ENCODE assay signal across 8 cellular contexts in the genomic region with DNA sequence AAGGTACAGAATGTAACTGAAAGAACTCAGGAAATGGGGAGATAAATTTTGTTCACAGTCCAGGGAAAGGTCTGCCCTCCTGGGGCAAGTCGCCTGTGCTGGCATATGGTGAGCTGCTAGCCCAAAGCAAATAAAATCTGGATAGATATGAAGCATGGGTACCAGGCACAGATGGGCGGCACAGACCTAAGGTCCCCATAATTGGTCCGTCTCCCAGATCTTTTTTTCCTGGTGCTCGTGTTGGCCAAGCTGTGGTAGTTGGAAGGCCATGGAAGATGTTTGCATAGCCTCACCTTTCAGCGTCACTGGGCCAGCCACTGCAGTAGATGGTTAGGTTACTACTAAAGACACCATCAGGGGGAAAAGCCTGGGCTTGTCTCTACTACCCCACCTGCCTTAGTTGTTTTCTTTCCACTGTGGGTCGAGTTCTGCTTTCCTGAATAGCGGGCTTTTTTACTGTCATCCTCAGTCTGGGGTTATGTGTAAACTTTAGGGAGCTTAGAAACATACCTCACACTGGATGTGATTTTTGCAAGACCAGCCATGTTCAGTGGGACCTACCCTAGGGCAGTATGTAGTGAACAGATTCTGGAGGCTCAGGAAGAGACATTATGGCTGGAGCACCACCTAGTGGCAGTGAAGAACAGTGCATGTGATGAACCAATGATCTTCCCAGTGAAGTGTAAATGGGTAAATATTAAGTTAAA. TPM values are rescaled to one million over a fixed set of nuclear protein-coding genes. Genes with fewer than 3 reads are reported as not detected.
DNase-seq lines count a peak whose midpoint lies in the region; ATAC-seq and TF ChIP-seq lines count a peak whose summit lies in the region.

No MANE protein-coding gene starts in this region.

- peak; percentile 59 for ATAC-seq in GM18861 (IDR thresholded peaks at IDR 0.05; ENCODE audit: unreplicated experiment)
- ATAC-seq in HG03159 (IDR thresholded peaks at IDR 0.05; ENCODE audit: unreplicated experiment), result peak; percentile 61

- peak; percentile 55 for DNase-seq in AG09319 (ENCODE audit: extremely low read depth, low read depth)
- peak; percentile 24 for DNase-seq in NCI-H345 treated with DMSO at 0.1 percent for 48 hours (lab: John Stamatoyannopoulos, UW; ENCODE audit: unreplicated experiment)
- DNase-seq in activated CD4-positive, alpha-beta T cell treated with anti-CD3 and anti-CD28 coated beads for 4 hours, result peak; percentile 61 to 71
- DNase-seq in choroid plexus epithelial cell (ENCODE audit: low read depth), result peak; percentile 89
- peak; percentile 74 for DNase-seq in stimulated activated CD8-positive, alpha-beta memory T cell treated with anti-CD3 and anti-CD28 coated beads, Interleukin-4, amount 100 ng/mL, for 48 hours

- TF ChIP-seq RAD21 in liver (IDR thresholded peaks at IDR 0.05), result peak; percentile 98 to 99

- no peaks in the 10 kb centered on the region for H3K9me3 ChIP-seq in liver (ENCODE audit: control insufficient read depth in 4 of 4, low read length in 3 of 4)

- no peak overlapping the region for H3K9ac ChIP-seq in liver (ENCODE audit: low read depth in 1 of 2, low read length in 2 of 2)

- H3K4me3 ChIP-seq in choroid plexus epithelial cell (ENCODE audit: low read depth, low read length) (no peak overlapping the region), liver (ENCODE audit: low read depth in 1 of 3, low read length in 3 of 3) (peak overlapping the region; percentile 29 to 44 (median 37))

- peak; percentile 92 for TF ChIP-seq CTCF in AG09319 (IDR thresholded peaks at IDR 0.05; ENCODE audit: low read depth, low read length)
- peak; percentile 93 for TF ChIP-seq CTCF in choroid plexus epithelial cell (conservative IDR thresholded peaks at IDR 0.05; ENCODE audit: low read depth, low read length)
- peak; percentile 96 for TF ChIP-seq CTCF in liver (IDR thresholded peaks at IDR 0.05; ENCODE audit: low read depth, low read length, missing input control)

- no peaks in the 10 kb centered on the region for H3K36me3 ChIP-seq in liver (ENCODE audit: control insufficient read depth in 4 of 4, insufficient read depth in 3 of 4, low read depth in 1 of 4, low read length in 3 of 4)

- peak overlapping the region; percentile 4 to 87 for H3K27ac ChIP-seq in liver (ENCODE audit: low read depth in 1 of 2, low read length in 2 of 2)

- WGBS in liver, result 54% methylated on average over 7 of the region's 7 CpGs

- peaks cover 7 to 53% (median 34%) of the 10 kb centered on the region in 4 donors for H3K4me1 ChIP-seq in liver (ENCODE audit: control insufficient read depth in 4 of 4, insufficient read depth in 4 of 4, low read length in 3 of 4)

- H3K27me3 ChIP-seq in liver (ENCODE audit: control insufficient read depth in 4 of 4, insufficient read depth in 4 of 4, low read length in 3 of 4), result no peaks in the 10 kb centered on the region

TF ChIP-seq in liver, 16 proteins besides CTCF, POLR2A, EP300 and RAD21:
- peak; percentile 63 for TF ChIP-seq YY1 (IDR thresholded peaks at IDR 0.05)
- no peak for TF ChIP-seq EGR1 (IDR thresholded peaks at IDR 0.05; ENCODE audit: low read depth in 2 of 2)
- peak in 1 of 2 donors; percentile 45 for TF ChIP-seq HNF4A (conservative IDR thresholded peaks at IDR 0.05)
- TF ChIP-seq, protein P1, sequence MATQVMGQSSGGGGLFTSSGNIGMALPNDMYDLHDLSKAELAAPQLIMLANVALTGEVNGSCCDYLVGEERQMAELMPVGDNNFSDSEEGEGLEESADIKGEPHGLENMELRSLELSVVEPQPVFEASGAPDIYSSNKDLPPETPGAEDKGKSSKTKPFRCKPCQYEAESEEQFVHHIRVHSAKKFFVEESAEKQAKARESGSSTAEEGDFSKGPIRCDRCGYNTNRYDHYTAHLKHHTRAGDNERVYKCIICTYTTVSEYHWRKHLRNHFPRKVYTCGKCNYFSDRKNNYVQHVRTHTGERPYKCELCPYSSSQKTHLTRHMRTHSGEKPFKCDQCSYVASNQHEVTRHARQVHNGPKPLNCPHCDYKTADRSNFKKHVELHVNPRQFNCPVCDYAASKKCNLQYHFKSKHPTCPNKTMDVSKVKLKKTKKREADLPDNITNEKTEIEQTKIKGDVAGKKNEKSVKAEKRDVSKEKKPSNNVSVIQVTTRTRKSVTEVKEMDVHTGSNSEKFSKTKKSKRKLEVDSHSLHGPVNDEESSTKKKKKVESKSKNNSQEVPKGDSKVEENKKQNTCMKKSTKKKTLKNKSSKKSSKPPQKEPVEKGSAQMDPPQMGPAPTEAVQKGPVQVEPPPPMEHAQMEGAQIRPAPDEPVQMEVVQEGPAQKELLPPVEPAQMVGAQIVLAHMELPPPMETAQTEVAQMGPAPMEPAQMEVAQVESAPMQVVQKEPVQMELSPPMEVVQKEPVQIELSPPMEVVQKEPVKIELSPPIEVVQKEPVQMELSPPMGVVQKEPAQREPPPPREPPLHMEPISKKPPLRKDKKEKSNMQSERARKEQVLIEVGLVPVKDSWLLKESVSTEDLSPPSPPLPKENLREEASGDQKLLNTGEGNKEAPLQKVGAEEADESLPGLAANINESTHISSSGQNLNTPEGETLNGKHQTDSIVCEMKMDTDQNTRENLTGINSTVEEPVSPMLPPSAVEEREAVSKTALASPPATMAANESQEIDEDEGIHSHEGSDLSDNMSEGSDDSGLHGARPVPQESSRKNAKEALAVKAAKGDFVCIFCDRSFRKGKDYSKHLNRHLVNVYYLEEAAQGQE (IDR thresholded peaks at IDR 0.05), result no peak
- peak; percentile 17 for TF ChIP-seq TAF1 (conservative IDR thresholded peaks at IDR 0.05)
- no peak for TF ChIP-seq RXRA (IDR thresholded peaks at IDR 0.05)
- TF ChIP-seq, protein P2, sequence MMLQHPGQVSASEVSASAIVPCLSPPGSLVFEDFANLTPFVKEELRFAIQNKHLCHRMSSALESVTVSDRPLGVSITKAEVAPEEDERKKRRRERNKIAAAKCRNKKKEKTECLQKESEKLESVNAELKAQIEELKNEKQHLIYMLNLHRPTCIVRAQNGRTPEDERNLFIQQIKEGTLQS (IDR thresholded peaks at IDR 0.05), result no peak
- TF ChIP-seq JUND (IDR thresholded peaks at IDR 0.05), result no peak
- TF ChIP-seq, protein P3, sequence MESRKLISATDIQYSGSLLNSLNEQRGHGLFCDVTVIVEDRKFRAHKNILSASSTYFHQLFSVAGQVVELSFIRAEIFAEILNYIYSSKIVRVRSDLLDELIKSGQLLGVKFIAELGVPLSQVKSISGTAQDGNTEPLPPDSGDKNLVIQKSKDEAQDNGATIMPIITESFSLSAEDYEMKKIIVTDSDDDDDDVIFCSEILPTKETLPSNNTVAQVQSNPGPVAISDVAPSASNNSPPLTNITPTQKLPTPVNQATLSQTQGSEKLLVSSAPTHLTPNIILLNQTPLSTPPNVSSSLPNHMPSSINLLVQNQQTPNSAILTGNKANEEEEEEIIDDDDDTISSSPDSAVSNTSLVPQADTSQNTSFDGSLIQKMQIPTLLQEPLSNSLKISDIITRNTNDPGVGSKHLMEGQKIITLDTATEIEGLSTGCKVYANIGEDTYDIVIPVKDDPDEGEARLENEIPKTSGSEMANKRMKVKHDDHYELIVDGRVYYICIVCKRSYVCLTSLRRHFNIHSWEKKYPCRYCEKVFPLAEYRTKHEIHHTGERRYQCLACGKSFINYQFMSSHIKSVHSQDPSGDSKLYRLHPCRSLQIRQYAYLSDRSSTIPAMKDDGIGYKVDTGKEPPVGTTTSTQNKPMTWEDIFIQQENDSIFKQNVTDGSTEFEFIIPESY (IDR thresholded peaks at IDR 0.05), result no peak
- no peak for TF ChIP-seq NR2F2 (IDR thresholded peaks at IDR 0.05)
- no peak for TF ChIP-seq GABPA (IDR thresholded peaks at IDR 0.05 in 1 of 2, conservative IDR thresholded peaks at IDR 0.05 in 1 of 2)
- TF ChIP-seq HNF4G (IDR thresholded peaks at IDR 0.05), result no peak
- TF ChIP-seq, protein P4, sequence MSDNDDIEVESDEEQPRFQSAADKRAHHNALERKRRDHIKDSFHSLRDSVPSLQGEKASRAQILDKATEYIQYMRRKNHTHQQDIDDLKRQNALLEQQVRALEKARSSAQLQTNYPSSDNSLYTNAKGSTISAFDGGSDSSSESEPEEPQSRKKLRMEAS (IDR thresholded peaks at IDR 0.05), result no peak
- no peak for TF ChIP-seq SP1 (IDR thresholded peaks at IDR 0.05)
- no peak for TF ChIP-seq FOXA1 (IDR thresholded peaks at IDR 0.05)
- TF ChIP-seq FOXA2 (IDR thresholded peaks at IDR 0.05), result no peak

RNA-seq across cellular contexts. Expression of a gene that starts 24.2 kb away (rescaled TPM):
- 10 to 100 TPM; 48.2 to 61.8 TPM for total RNA-seq in liver
- 100 to 1,000 TPM; 152 to 187 TPM for polyA plus RNA-seq in liver

Comparison
In these comparisons a context has a peak if more than half of its experiments do, and no peak if none do; other contexts are left out.
1. DNase-seq: peak in every context shown above with its lines; median percentile 89 in choroid plexus epithelial cell; 74 in stimulated activated CD8-positive, alpha-beta memory T cell treated with anti-CD3 and anti-CD28 coated beads, Interleukin-4, amount 100 ng/mL, for 48 hours; 66 in activated CD4-positive, alpha-beta T cell treated with anti-CD3 and anti-CD28 coated beads for 4 hours; 55 in AG09319; 24 in NCI-H345 treated with DMSO at 0.1 percent for 48 hours.